In genomic region chr9:133246507-133247390, GRCh38 we compare ENCODE assay signal across 17 cellular contexts. TPM values are rescaled to one million over a fixed set of nuclear protein-coding genes. Genes with fewer than 3 reads are reported as not detected.
DNase-seq lines count a peak whose midpoint lies in the region; ATAC-seq, FAIRE-seq and TF ChIP-seq lines count a peak whose summit lies in the region.
"Had no signal": no experiment of that assay in that cellular context is flagged by ENCODE, and none has a peak within 500 bp of the region (broad histone marks: within the 10 kb centered on the region; RNA-seq: fewer than 3 reads in every experiment).

No MANE protein-coding gene starts in this region.

- no peaks in the 10 kb centered on the region for H3K4me1 Mint-ChIP-seq in activated CD8-positive, alpha-beta memory T cell treated with anti-CD3 and anti-CD28 coated beads, Interleukin-2, amount 10 ng/mL, durations not matched to agents 7 days and 5 days
- H3K4me1 Mint-ChIP-seq: CD8-positive, alpha-beta memory T cell had no signal

- in situ Hi-C loops in K562 (cut with MboI): no loop called here

- no peaks in the 10 kb centered on the region for H3K36me3 ChIP-seq in K562 (ENCODE audit: control insufficient read depth, insufficient read depth, low read length)
- H3K36me3 ChIP-seq in osteoblast (ENCODE audit: insufficient read depth, low read length): no peaks in the 10 kb centered on the region
- H3K36me3 ChIP-seq in vagina: no peaks in the 10 kb centered on the region
- no peaks in the 10 kb centered on the region for H3K36me3 ChIP-seq in tibial artery
- H3K36me3 ChIP-seq: BLaER1 had no signal

- TF ChIP-seq EP300 in K562 (IDR thresholded peaks at IDR 0.05; ENCODE audit: low read length): no peak

- TF ChIP-seq POLR2A in K562 (conservative IDR thresholded peaks at IDR 0.05) (no peak), vagina (IDR thresholded peaks at IDR 0.05) (no peak)

- H3K4me1 ChIP-seq in K562 (replicated peaks in 1 of 2; ENCODE audit: control insufficient read depth in 2 of 2, insufficient read depth in 2 of 2, low read length in 2 of 2) (peaks cover 0 to 21% of the 10 kb centered on the region in 2 experiments; a peak in 2 of 5 replicates), osteoblast (ENCODE audit: insufficient read depth, low read length) (no peaks in the 10 kb centered on the region), vagina (peaks cover 2% of the 10 kb centered on the region), tibial artery (no peaks in the 10 kb centered on the region)

- H3K27me3 ChIP-seq in K562 (ENCODE audit: control insufficient read depth in 2 of 2, insufficient read depth in 2 of 2, low read length in 2 of 2): no peaks in the 10 kb centered on the region
- H3K27me3 ChIP-seq in osteoblast (ENCODE audit: insufficient read depth, low read length): peaks cover 10% of the 10 kb centered on the region
- H3K27me3 ChIP-seq in vagina: no peaks in the 10 kb centered on the region
- H3K27me3 ChIP-seq in tibial artery: peaks cover 0 to 44% of the 10 kb centered on the region in 2 donors
- H3K27me3 ChIP-seq: BLaER1 had no signal

- intact Hi-C loops in K562 (cut with micrococcal nuclease) (no loop called here), vagina (cut with DNase I) (loop anchor here (5.0 kb wide), 1 partner anchor 1291 kb away; no protein-coding TSS in a partner anchor), tibial artery (cut with DNase I; ENCODE audit: low total_unique reads) (no loop called here)

- no peak overlapping the region for H3K27ac Mint-ChIP-seq in activated CD8-positive, alpha-beta memory T cell treated with anti-CD3 and anti-CD28 coated beads, Interleukin-2, amount 10 ng/mL, durations not matched to agents 7 days and 5 days

- DNase-seq in activated CD8-positive, alpha-beta memory T cell treated with anti-CD3 and anti-CD28 coated beads for 24 hours: peak; percentile 40
- no peak for DNase-seq in activated CD8-positive, alpha-beta memory T cell treated with anti-CD3 and anti-CD28 coated beads, Interleukin-2, amount 10 ng/mL, durations not matched to agents 7 days and 5 days
- no peak for DNase-seq in K562 (ENCODE audit: extremely low read depth in 1 of 4, low spot score in 3 of 4)
- peak; percentile 35 for DNase-seq in osteoblast (ENCODE audit: insufficient read length, low spot score, missing footprints)
- peak; percentile 62 to 72 for DNase-seq in vagina (ENCODE audit: extremely low spot score in 2 of 2)
- no peak for DNase-seq in tibial artery
- no peak for DNase-seq in iPS-NIHi7 (ENCODE audit: extremely low spot score)
- DNase-seq: 8988T; AML-193; Caco-2; CD8-positive, alpha-beta memory T cell; DND-41; GDM1 had no signal

- H3K4me3 Mint-ChIP-seq in activated CD8-positive, alpha-beta memory T cell treated with anti-CD3 and anti-CD28 coated beads, Interleukin-2, amount 10 ng/mL, durations not matched to agents 7 days and 5 days: no peak overlapping the region
- H3K4me3 Mint-ChIP-seq: CD8-positive, alpha-beta memory T cell had no signal

- H4K20me1 ChIP-seq in K562 (replicated peaks; ENCODE audit: control insufficient read depth, insufficient read depth, low read length) (no peaks in the 10 kb centered on the region; the same call in 1 of the 2 replicates), osteoblast (ENCODE audit: insufficient read depth, low read length) (no peaks in the 10 kb centered on the region)
- H4K20me1 ChIP-seq: BLaER1 had no signal

- no peak for ATAC-seq in activated CD8-positive, alpha-beta memory T cell treated with anti-CD3 and anti-CD28 coated beads, Interleukin-2, amount 10 ng/mL, durations not matched to agents 7 days and 5 days
- ATAC-seq in K562: no peak; the same call in 2 of the 3 replicates

- no peak for TF ChIP-seq CTCF in K562 (IDR thresholded peaks at IDR 0.05 in 2 of 3, conservative IDR thresholded peaks at IDR 0.05 in 1 of 3; ENCODE audit: insufficient read depth in 2 of 3, low read depth in 1 of 3, low read length in 3 of 3)
- no peak for TF ChIP-seq CTCF in osteoblast (IDR thresholded peaks at IDR 0.05; ENCODE audit: extremely low read depth, low read depth, low read length)
- no peak for TF ChIP-seq CTCF in vagina (IDR thresholded peaks at IDR 0.05)
- no peak for TF ChIP-seq CTCF in tibial artery (IDR thresholded peaks at IDR 0.05)

- H3K36me3 Mint-ChIP-seq in activated CD8-positive, alpha-beta memory T cell treated with anti-CD3 and anti-CD28 coated beads, Interleukin-2, amount 10 ng/mL, durations not matched to agents 7 days and 5 days: no peaks in the 10 kb centered on the region
- H3K36me3 Mint-ChIP-seq: CD8-positive, alpha-beta memory T cell had no signal

- no peaks in the 10 kb centered on the region for H3K79me2 ChIP-seq in K562 (ENCODE audit: control insufficient read depth, insufficient read depth, low read length)
- no peaks in the 10 kb centered on the region for H3K79me2 ChIP-seq in osteoblast (ENCODE audit: insufficient read depth, low read length)

- TF ChIP-seq RAD21 in K562 (CRISPR knock-in tag; conservative IDR thresholded peaks at IDR 0.05 in 1 of 2, IDR thresholded peaks at IDR 0.05 in 1 of 2): no peak

- H3K4me3 ChIP-seq in K562 (no peak overlapping the region), osteoblast (ENCODE audit: insufficient read depth, low read length) (no peak overlapping the region), vagina (no peak overlapping the region), tibial artery (no peak overlapping the region)
- H3K4me3 ChIP-seq: BLaER1 had no signal

- WGBS in K562 (ENCODE audit: insufficient coverage, low coverage, missing lambda C conversion rate): 73% methylated on average over 21 of the region's 22 CpGs

- CTCF ChIA-PET in activated CD8-positive, alpha-beta memory T cell treated with anti-CD3 and anti-CD28 coated beads, Interleukin-2, amount 10 ng/mL, durations not matched to agents 7 days and 5 days (lab: Charles Lee): interaction anchor here (0.8 to 1.0 kb wide), 2 partner anchors 9 to 41 kb away, joined by 3 read pairs; no protein-coding TSS in a partner anchor
- CTCF ChIA-PET in K562 (lab: Yijun Ruan, JAX; ENCODE audit: low intra/inter-chr PET ratio): no interaction called here

- no peak for FAIRE-seq in K562 (lab: Jason Lieb, UNC)
- FAIRE-seq: GM19239 had no signal

- no peak overlapping the region for H3K4me2 ChIP-seq in K562 (ENCODE audit: insufficient read depth, low read length)
- no peak overlapping the region for H3K4me2 ChIP-seq in osteoblast (ENCODE audit: insufficient read depth, low read length)
- H3K4me2 ChIP-seq: BLaER1 had no signal

- no peaks in the 10 kb centered on the region for H3K9me1 ChIP-seq in K562 (ENCODE audit: control insufficient read depth, insufficient read depth, low read length)

- no peaks in the 10 kb centered on the region for H3K9me3 Mint-ChIP-seq in activated CD8-positive, alpha-beta memory T cell treated with anti-CD3 and anti-CD28 coated beads, Interleukin-2, amount 10 ng/mL, durations not matched to agents 7 days and 5 days (ENCODE audit: low read depth)
- H3K9me3 Mint-ChIP-seq: CD8-positive, alpha-beta memory T cell had no signal

- POLR2A ChIA-PET in K562 (lab: Yijun Ruan, JAX): interaction anchor here (0.7 to 1.6 kb wide), 6 partner anchors 9 to 61 kb away, joined by 3 to 9 read pairs (median 4); no protein-coding TSS in a partner anchor

- H3K27ac ChIP-seq in K562 (ENCODE audit: extremely low read depth, low read depth, low read length): no peak overlapping the region
- no peak overlapping the region for H3K27ac ChIP-seq in osteoblast (ENCODE audit: low read depth, low read length)
- no peak overlapping the region for H3K27ac ChIP-seq in vagina
- no peak overlapping the region for H3K27ac ChIP-seq in tibial artery
- H3K27ac ChIP-seq: BLaER1 had no signal

- H2AFZ ChIP-seq in K562 (ENCODE audit: low read depth, low read length): no peak overlapping the region
- H2AFZ ChIP-seq in osteoblast (ENCODE audit: low read length): no peak overlapping the region

- peak overlapping the region in 1 of 2 experiments; percentile 26; a peak in 1 of 4 replicates for H3K9ac ChIP-seq in K562 (ENCODE audit: insufficient read depth in 1 of 2, low read depth in 2 of 2, low read length in 2 of 2)
- H3K9ac ChIP-seq: BLaER1 had no signal

- H3K9me3 ChIP-seq in K562 (replicated peaks; ENCODE audit: control insufficient read depth, insufficient read depth, low read depth, low read length) (no peaks in the 10 kb centered on the region), osteoblast (ENCODE audit: low read depth, low read length) (no peaks in the 10 kb centered on the region), vagina (no peaks in the 10 kb centered on the region), tibial artery (no peaks in the 10 kb centered on the region)
- H3K9me3 ChIP-seq: BLaER1, Caco-2 had no signal

- BruUV-seq in K562 (replicated peaks; lab: Mats Ljungman, UMichigan): no TSS peak

- peaks cover 39% of the 10 kb centered on the region for H3K27me3 Mint-ChIP-seq in activated CD8-positive, alpha-beta memory T cell treated with anti-CD3 and anti-CD28 coated beads, Interleukin-2, amount 10 ng/mL, durations not matched to agents 7 days and 5 days

RNA-seq across cellular contexts. Expression of gene ABO, which starts 28.3 kb away (rescaled TPM):
- total RNA-seq in activated CD8-positive, alpha-beta memory T cell treated with anti-CD3 and anti-CD28 coated beads, Interleukin-2, amount 10 ng/mL, durations not matched to agents 7 days and 5 days: not detected
- total RNA-seq in K562 (2011; cell fraction: chromatin; rRNA removed; ENCODE audit: low replicate concordance): 38.9 and 65.2 TPM in 2 replicates
- total RNA-seq in K562 (2011; cell fraction: nucleolus; rRNA removed): 20.8 and 22.5 TPM in 2 replicates
- total RNA-seq in K562 (2011; cell fraction: nucleoplasm; rRNA removed): 48.2 and 94.6 TPM in 2 replicates
- total RNA-seq in K562 (2014; rRNA removed): 5.0 and 6.1 TPM in 2 replicates
- 5.6 and 6.5 TPM in 2 replicates for total RNA-seq in K562 (2014; rRNA removed; fragmentation: Illumina TruSeq; extraction: Trizol)
- total RNA-seq in K562 (2015; rRNA removed; fragmentation: Illumina TruSeq; extraction: Trizol): 5.8 and 6.5 TPM in 2 replicates
- total RNA-seq in K562 (2021): 11.9 and 15.3 TPM in 2 replicates
- 9.9 and 18.7 TPM in 2 replicates for polyA plus RNA-seq in K562 (2011; rRNA removed)
- polyA plus RNA-seq in K562 (2011; cell fraction: cytosol; rRNA removed): 10.0 and 10.8 TPM in 2 replicates
- polyA plus RNA-seq in K562 (2011; cell fraction: nucleus; rRNA removed): 54.0 and 57.5 TPM in 2 replicates
- polyA plus RNA-seq in K562 (2012): 14.4 and 28.3 TPM in 2 replicates
- polyA plus RNA-seq in K562 (2014; fragmentation: Illumina TruSeq; extraction: Trizol): 16.0 and 18.5 TPM in 2 replicates
- polyA plus RNA-seq in K562 (2014; fragmentation: Nextera tagmentation; extraction: Ambion mirVana): 10 to 100 TPM; 16.9 to 21.9 TPM
- 13.3 and 16.6 TPM in 2 replicates for polyA plus RNA-seq in K562 (2014; rRNA removed)
- 6.4 and 6.8 TPM in 2 replicates for polyA minus RNA-seq in K562 (2011; rRNA and poly(A)+ RNA removed)
- 7.1 and 10.8 TPM in 2 replicates for polyA minus RNA-seq in K562 (2011; cell fraction: cytosol; rRNA and poly(A)+ RNA removed)
- polyA minus RNA-seq in K562 (2011; cell fraction: nucleus; rRNA and poly(A)+ RNA removed): 6.6 and 11.7 TPM in 2 replicates
- total RNA-seq in osteoblast: not detected in 2 replicates
- 17.2 TPM for total RNA-seq in vagina
- total RNA-seq: Caco-2; CD8-positive, alpha-beta memory T cell; H4 had no signal
- polyA plus RNA-seq: CD8-positive, alpha-beta memory T cell had no signal

RNA-seq across cellular contexts. Expression of gene OBP2B, which starts 37.7 kb away (rescaled TPM):
- not detected for total RNA-seq in activated CD8-positive, alpha-beta memory T cell treated with anti-CD3 and anti-CD28 coated beads, Interleukin-2, amount 10 ng/mL, durations not matched to agents 7 days and 5 days
- not detected in 2 replicates for total RNA-seq in K562 (2011; cell fraction: chromatin; rRNA removed; ENCODE audit: low replicate concordance)
- not detected in 2 replicates for total RNA-seq in K562 (2011; cell fraction: nucleolus; rRNA removed)
- not detected in 2 replicates for total RNA-seq in K562 (2011; cell fraction: nucleoplasm; rRNA removed)
- not detected in 2 replicates for total RNA-seq in K562 (2014; rRNA removed)
- total RNA-seq in K562 (2014; rRNA removed; fragmentation: Illumina TruSeq; extraction: Trizol): not detected in 2 replicates
- not detected in 2 replicates for total RNA-seq in K562 (2015; rRNA removed; fragmentation: Illumina TruSeq; extraction: Trizol)
- not detected in 2 replicates for total RNA-seq in K562 (2021)
- 0.12 TPM in 1 of 2 replicates, not detected in the other for polyA plus RNA-seq in K562 (2011; rRNA removed)
- not detected in 2 replicates for polyA plus RNA-seq in K562 (2011; cell fraction: cytosol; rRNA removed)
- polyA plus RNA-seq in K562 (2011; cell fraction: nucleus; rRNA removed): 0.21 TPM in 1 of 2 replicates, not detected in the other
- not detected in 2 replicates for polyA plus RNA-seq in K562 (2012)
- not detected in 2 replicates for polyA plus RNA-seq in K562 (2014; fragmentation: Illumina TruSeq; extraction: Trizol)
- not detected for polyA plus RNA-seq in K562 (2014; fragmentation: Nextera tagmentation; extraction: Ambion mirVana)
- not detected in 2 replicates for polyA plus RNA-seq in K562 (2014; rRNA removed)
- not detected in 2 replicates for polyA minus RNA-seq in K562 (2011; rRNA and poly(A)+ RNA removed)
- polyA minus RNA-seq in K562 (2011; cell fraction: cytosol; rRNA and poly(A)+ RNA removed): not detected in 2 replicates
- polyA minus RNA-seq in K562 (2011; cell fraction: nucleus; rRNA and poly(A)+ RNA removed): not detected in 2 replicates
- total RNA-seq in osteoblast: not detected in 2 replicates
- not detected for total RNA-seq in vagina
- total RNA-seq: Caco-2; CD8-positive, alpha-beta memory T cell; H4; HT-29 had no signal
- polyA plus RNA-seq: CD8-positive, alpha-beta memory T cell had no signal

Comparison
In these comparisons a context has a peak if more than half of its experiments do, and no peak if none do; other contexts are left out.
1. DNase-seq: peak in activated CD8-positive, alpha-beta memory T cell treated with anti-CD3 and anti-CD28 coated beads for 24 hours (single experiment), osteoblast (single experiment) and vagina (2 of 2); none in activated CD8-positive, alpha-beta memory T cell treated with anti-CD3 and anti-CD28 coated beads, Interleukin-2, amount 10 ng/mL, durations not matched to agents 7 days and 5 days (single experiment), K562 (0 of 4), tibial artery (0 of 2) and iPS-NIHi7 (single experiment).